8 cellular contexts compared by ENCODE assay signal in the genomic region with DNA sequence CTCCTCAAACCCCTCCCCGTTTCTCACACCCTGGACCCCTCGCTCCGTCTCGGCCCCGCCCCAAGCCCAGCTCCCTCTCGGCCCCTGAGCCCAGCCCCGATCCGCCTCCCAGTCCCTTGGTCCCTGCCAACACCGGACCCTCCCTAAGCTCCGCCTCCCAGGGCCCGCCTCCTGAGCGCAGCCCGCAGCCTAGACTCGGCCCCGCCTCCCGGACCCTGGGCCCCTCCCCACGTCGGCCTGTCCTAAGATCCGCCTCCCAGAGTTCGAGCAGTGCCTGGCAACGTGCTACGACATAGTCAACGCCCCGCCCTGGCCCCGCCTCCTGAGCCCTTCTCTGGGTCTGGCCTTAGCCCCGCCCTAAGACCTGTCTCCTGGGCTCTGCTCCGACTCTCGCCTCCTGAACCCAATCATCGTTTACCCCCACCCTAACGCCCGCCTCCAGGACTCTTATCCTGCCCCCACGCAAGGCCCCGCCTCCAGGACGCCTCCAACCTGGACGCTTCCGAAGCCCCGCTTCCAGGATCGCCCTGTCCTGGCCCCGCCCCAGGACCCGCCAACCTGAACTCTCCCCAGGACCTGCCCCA. TPM values are rescaled to one million over a fixed set of nuclear protein-coding genes. Genes with fewer than 3 reads are reported as not detected.
A peak's percentile ranks its signal among the peaks of the same experiment; 100 is the strongest.
DNase-seq lines count a peak whose midpoint lies in the region; ATAC-seq and TF ChIP-seq lines count a peak whose summit lies in the region.
"Not testable (repeated sequence)": the region's sequence is repeated elsewhere in the genome, so short reads cannot be mapped to it uniquely, and the experiment has no call there.

No MANE protein-coding gene starts in this region.

- DNase-seq in DMS 273 (lab: John Stamatoyannopoulos, UW; ENCODE audit: unreplicated experiment): peak; percentile 99
- DNase-seq in OCI-M1 (lab: John Stamatoyannopoulos, UW): peak; percentile 99
- DNase-seq in activated T-cell treated with anti-CD3 and anti-CD28 coated beads for 48 hours (ENCODE audit: low read depth): peak; percentile 96
- peak; percentile 89 for DNase-seq in epithelial cell of prostate (ENCODE audit: low read depth, low spot score)
- DNase-seq in mucosa of descending colon: peak; percentile 100
- DNase-seq in stimulated activated CD8-positive, alpha-beta memory T cell treated with anti-CD3 and anti-CD28 coated beads, Interleukin-4, amount 100 ng/mL, for 1 hour (ENCODE audit: low read depth in 2 of 2, low spot score in 1 of 2): peak; percentile 98 to 99

- peak overlapping the region; percentile 82 for H3K27ac ChIP-seq in epithelial cell of prostate

- intact Hi-C loops in mucosa of descending colon (cut with DNase I, micrococcal nuclease): not testable (repeated sequence)

- H3K36me3 ChIP-seq in mucosa of descending colon (ENCODE audit: low read depth): not testable (repeated sequence)

- H3K4me1 ChIP-seq in mucosa of descending colon (ENCODE audit: low read depth): not testable (repeated sequence)

- H3K4me3 ChIP-seq in mucosa of descending colon: peak overlapping the region; percentile 56

- H3K9me3 ChIP-seq in mucosa of descending colon: not testable (repeated sequence)

- H3K4me1 Mint-ChIP-seq in IgD-negative memory B cell: peaks cover 4 to 10% (median 9%) of the 10 kb centered on the region in 3 donors

- not testable (repeated sequence) for H3K9me3 Mint-ChIP-seq in IgD-negative memory B cell

- not testable (repeated sequence) for H3K27me3 Mint-ChIP-seq in IgD-negative memory B cell

- peak; percentile 79 for ATAC-seq in GM21619 (IDR thresholded peaks at IDR 0.05; ENCODE audit: unreplicated experiment)
- peak; percentile 84 for ATAC-seq in mucosa of descending colon

- H3K27ac Mint-ChIP-seq in IgD-negative memory B cell: peak overlapping the region; percentile 89 to 95 (median 90)

- peak overlapping the region; percentile 93 to 98 (median 97) for H3K4me3 Mint-ChIP-seq in IgD-negative memory B cell

- not testable (repeated sequence) for H3K36me3 Mint-ChIP-seq in IgD-negative memory B cell

- TF ChIP-seq CTCF in mucosa of descending colon (IDR thresholded peaks at IDR 0.05): not testable (repeated sequence)

RNA-seq across cellular contexts. Expression of a gene that starts 53.1 kb away (rescaled TPM):
- polyA plus RNA-seq in IgD-negative memory B cell: not detected
- total RNA-seq in mucosa of descending colon: under 1 TPM in 1 of 3 donors, not detected in 2; 0.22 TPM

Comparison
In these comparisons a context has a peak if more than half of its experiments do, and no peak if none do; other contexts are left out.
1. Peak in every context shown above with its lines: DNase-seq, ATAC-seq, H3K4me3 ChIP-seq and H3K27ac ChIP-seq.